7 cellular contexts compared by ENCODE assay signal in the genomic region with DNA sequence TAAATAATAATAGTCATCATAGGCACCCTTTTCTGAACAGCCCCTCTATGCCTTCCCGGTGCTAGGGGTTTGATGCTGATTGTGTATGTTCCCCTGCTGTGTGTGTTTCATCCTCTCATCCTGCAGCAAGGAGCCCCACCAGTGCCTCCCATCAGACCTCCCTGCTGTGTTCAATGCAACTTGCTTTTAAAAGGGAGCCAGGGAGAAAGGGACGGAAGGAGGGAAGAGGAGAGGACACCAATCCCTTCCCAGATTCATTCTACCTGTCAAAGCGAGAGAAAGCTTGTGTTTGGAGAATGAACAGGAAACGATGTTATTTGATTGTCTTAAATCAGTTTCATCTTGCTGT.
DNase-seq lines count a peak whose midpoint lies in the region; ATAC-seq and TF ChIP-seq lines count a peak whose summit lies in the region.

No MANE protein-coding gene starts in this region.

- peak overlapping the region; percentile 28 to 45 for H3K4me3 ChIP-seq in foreskin fibroblast (ENCODE audit: low read depth in 1 of 2, low read length in 2 of 2)
- H3K4me3 ChIP-seq in psoas muscle = peak overlapping the region; percentile 53

- intact Hi-C loops in psoas muscle (cut with DNase I) = loop anchor here (5.0 to 10.0 kb wide), 4 partner anchors 347 to 1307 kb away; partner anchors contain the start of gene STXBP5 (in 1 of the 2)

- TF ChIP-seq CTCF in foreskin fibroblast (IDR thresholded peaks at IDR 0.05; ENCODE audit: low read depth, low read length) = no peak
- TF ChIP-seq CTCF in psoas muscle (IDR thresholded peaks at IDR 0.05) = no peak
- TF ChIP-seq CTCF in foreskin keratinocyte (conservative IDR thresholded peaks at IDR 0.05) = no peak

- 43 to 59% (median 46%) methylated on average over 4 of the region's 4 CpGs for WGBS in psoas muscle, 3 donors

- H3K9me3 ChIP-seq in psoas muscle = no peaks in the 10 kb centered on the region

- no peak overlapping the region for H3K27ac ChIP-seq in psoas muscle
- H3K27ac ChIP-seq in foreskin keratinocyte = no peak overlapping the region

- ATAC-seq in GM19023 (IDR thresholded peaks at IDR 0.05; ENCODE audit: unreplicated experiment) = peak; percentile 29
- peak; percentile 6 for ATAC-seq in HG02840 (IDR thresholded peaks at IDR 0.05; ENCODE audit: low FRiP score, unreplicated experiment)
- ATAC-seq in psoas muscle = peak in 3 of 4 donors; percentile 3 to 61 (median 33)
- ATAC-seq in foreskin keratinocyte = no peak

- peak; percentile 73 to 74 for DNase-seq in SHP77 (lab: John Stamatoyannopoulos, UW)
- DNase-seq in foreskin fibroblast = peak in 1 of 2 donors; percentile 50
- no peak for DNase-seq in psoas muscle
- no peak for DNase-seq in foreskin keratinocyte
- no peak for DNase-seq in stimulated activated CD4-positive, alpha-beta T cell treated with anti-CD3 and anti-CD28 coated beads, Interleukin-15, amount 100 ng/mL, for 24 hours

- H3K27me3 ChIP-seq in psoas muscle (ENCODE audit: insufficient read depth in 3 of 3, low read length in 2 of 3) = no peaks in the 10 kb centered on the region
- no peaks in the 10 kb centered on the region for H3K27me3 ChIP-seq in foreskin keratinocyte

- H3K4me1 ChIP-seq in psoas muscle (no peaks in the 10 kb centered on the region), foreskin keratinocyte (no peaks in the 10 kb centered on the region)

- no peaks in the 10 kb centered on the region for H3K36me3 ChIP-seq in psoas muscle (ENCODE audit: insufficient read depth in 1 of 2, low read depth in 1 of 2)

Comparison
In these comparisons a context has a peak if more than half of its experiments do, and no peak if none do; other contexts are left out.
1. DNase-seq: peak in SHP77 (2 of 2); none in psoas muscle (0 of 2), foreskin keratinocyte (0 of 2) and stimulated activated CD4-positive, alpha-beta T cell treated with anti-CD3 and anti-CD28 coated beads, Interleukin-15, amount 100 ng/mL, for 24 hours (single experiment).